Comparison of ENCODE assay signal across 8 cellular contexts in the genomic region with DNA sequence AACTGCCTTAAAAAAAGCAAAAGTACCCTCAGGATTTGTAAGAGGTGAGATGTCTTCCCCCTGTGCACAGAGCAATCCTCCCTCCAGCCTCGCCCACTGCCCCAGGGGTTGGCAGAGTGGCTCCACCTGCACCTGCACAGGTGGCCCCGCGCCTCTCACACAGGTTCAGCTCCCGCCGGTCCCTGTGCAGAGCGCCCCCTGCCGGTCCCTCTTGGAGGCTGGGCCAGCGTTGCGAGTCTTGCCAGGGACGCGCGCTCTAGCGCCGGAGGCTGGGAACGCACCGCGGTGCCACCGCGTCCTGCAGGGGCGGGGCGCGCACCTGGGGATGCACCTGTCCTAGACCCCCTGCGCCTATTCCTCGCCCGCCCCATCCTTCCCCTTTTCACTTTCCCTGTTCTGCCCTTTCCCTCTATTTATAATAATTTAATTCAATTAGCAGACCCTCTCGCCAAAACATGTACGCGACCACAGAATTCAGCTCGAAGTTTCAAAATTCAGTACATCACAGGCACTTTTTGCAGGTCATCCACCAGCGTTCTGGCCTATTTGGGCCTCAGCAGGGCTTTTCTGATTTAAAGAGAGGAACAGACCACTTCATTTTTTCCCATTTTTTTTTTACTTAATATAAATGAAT.
DNase-seq lines count a peak whose midpoint lies in the region; ATAC-seq and TF ChIP-seq lines count a peak whose summit lies in the region.

No MANE protein-coding gene starts in this region.

- no peak overlapping the region for H3K27ac ChIP-seq in colonic mucosa
- H3K27ac ChIP-seq in ascending aorta: no peak overlapping the region
- no peak overlapping the region for H3K27ac ChIP-seq in foreskin keratinocyte

- H3K4me1 ChIP-seq in colonic mucosa (no peaks in the 10 kb centered on the region), ascending aorta (no peaks in the 10 kb centered on the region), foreskin keratinocyte (no peaks in the 10 kb centered on the region)

- DNase-seq in GM10248 (ENCODE audit: extremely low spot score): peak; percentile 58
- peak in 40 of 76 experiments; percentile 0 to 63 (median 25) for DNase-seq in HUDEP-2 (lab: John Stamatoyannopoulos, UW; ENCODE audit: unreplicated experiment in 76 of 76)
- DNase-seq in colonic mucosa: peak; percentile 23
- DNase-seq in stimulated activated CD4-positive, alpha-beta T cell treated with anti-CD3 and anti-CD28 coated beads, Interleukin-1b, Interleukin-23, amount 100 ng/mL, for 48 hours: peak; percentile 59
- DNase-seq in ascending aorta (ENCODE audit: low spot score in 2 of 2): no peak
- no peak for DNase-seq in effector CD8-positive, alpha-beta T cell (lab: John Stamatoyannopoulos, UW)
- no peak for DNase-seq in foreskin keratinocyte

- no peak overlapping the region for H3K9ac ChIP-seq in colonic mucosa (ENCODE audit: low read depth in 2 of 2, low read length in 2 of 2)

- TF ChIP-seq CTCF in GM10248 (IDR thresholded peaks at IDR 0.05; ENCODE audit: control extremely low read depth, extremely low read depth, low read depth, missing control alignments): peak; percentile 45
- peak; percentile 29 for TF ChIP-seq CTCF in colonic mucosa (IDR thresholded peaks at IDR 0.05)
- TF ChIP-seq CTCF in ascending aorta (IDR thresholded peaks at IDR 0.05): no peak
- TF ChIP-seq CTCF in foreskin keratinocyte (conservative IDR thresholded peaks at IDR 0.05): no peak

- CTCF ChIA-PET in GM10248 (lab: Yijun Ruan, JAX): interaction anchor here (0.6 to 2.1 kb wide), 10 partner anchors 9 to 352 kb away, joined by 3 to 8 read pairs (median 4); no protein-coding TSS in a partner anchor

- POLR2A ChIA-PET in GM10248 (lab: Yijun Ruan, JAX): no interaction called here

- intact Hi-C loops in colonic mucosa (cut with DNase I): no loop called here
- intact Hi-C loops in ascending aorta (cut with DNase I): no loop called here

- no peaks in the 10 kb centered on the region for H3K27me3 ChIP-seq in colonic mucosa
- no peaks in the 10 kb centered on the region for H3K27me3 ChIP-seq in ascending aorta
- H3K27me3 ChIP-seq in foreskin keratinocyte: no peaks in the 10 kb centered on the region

- no peak overlapping the region for H3K4me3 ChIP-seq in colonic mucosa
- H3K4me3 ChIP-seq in ascending aorta: no peak overlapping the region

- ATAC-seq in GM19351 (IDR thresholded peaks at IDR 0.05; ENCODE audit: unreplicated experiment) (peak; percentile 83), foreskin keratinocyte (no peak)

- H3K36me3 ChIP-seq in colonic mucosa: no peaks in the 10 kb centered on the region
- H3K36me3 ChIP-seq in ascending aorta: no peaks in the 10 kb centered on the region

- H3K9me3 ChIP-seq in colonic mucosa: no peaks in the 10 kb centered on the region
- no peaks in the 10 kb centered on the region for H3K9me3 ChIP-seq in ascending aorta

Comparison
In these comparisons a context has a peak if more than half of its experiments do, and no peak if none do; other contexts are left out.
1. DNase-seq: peak in GM10248 (single experiment), HUDEP-2 (40 of 76), colonic mucosa (single experiment) and stimulated activated CD4-positive, alpha-beta T cell treated with anti-CD3 and anti-CD28 coated beads, Interleukin-1b, Interleukin-23, amount 100 ng/mL, for 48 hours (single experiment); none in ascending aorta (0 of 2), effector CD8-positive, alpha-beta T cell (single experiment) and foreskin keratinocyte (0 of 2).
2. CTCF ChIP-seq: peak in GM10248 (single experiment) and colonic mucosa (single experiment); none in ascending aorta (0 of 3) and foreskin keratinocyte (single experiment).